Comparison of ENCODE assay signal across 8 cellular contexts in the genomic region with DNA sequence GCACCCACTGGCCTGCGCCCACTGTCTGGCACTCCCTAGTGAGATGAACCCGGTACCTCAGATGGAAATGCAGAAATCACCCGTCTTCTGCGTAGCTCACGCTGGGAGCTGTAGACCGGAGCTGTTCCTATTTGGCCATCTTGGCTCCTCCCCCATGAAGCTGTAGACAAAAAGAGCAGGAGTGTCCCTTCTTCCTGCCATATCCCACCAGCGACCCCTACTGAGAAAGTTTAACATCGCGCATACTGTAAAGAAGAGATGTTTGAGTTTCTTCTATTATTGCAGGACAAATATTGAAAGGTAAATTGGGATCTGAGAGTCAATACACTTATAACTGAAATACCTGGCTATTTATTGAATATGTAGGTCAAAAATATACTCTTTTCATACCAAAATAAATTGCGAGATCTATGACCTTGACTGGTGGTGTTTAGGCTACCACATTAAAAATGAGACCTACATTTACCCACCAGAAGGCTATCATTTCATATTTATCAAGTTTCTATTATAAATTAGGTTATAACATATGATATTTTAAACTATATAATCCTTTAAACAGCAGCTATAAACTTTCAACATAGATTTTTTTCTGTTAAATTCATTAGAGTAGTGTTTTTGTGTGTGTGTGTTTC.
DNase-seq lines count a peak whose midpoint lies in the region; ATAC-seq and TF ChIP-seq lines count a peak whose summit lies in the region.
"Had no signal": no experiment of that assay in that cellular context is flagged by ENCODE, and none has a peak within 500 bp of the region (broad histone marks: within the 10 kb centered on the region; RNA-seq: fewer than 3 reads in every experiment).

No MANE protein-coding gene starts in this region.

- H2AFZ ChIP-seq in PC-9 = no peak overlapping the region

- H3K4me1 ChIP-seq in HUES6 (ENCODE audit: control insufficient read depth, insufficient read depth, low read length) = no peaks in the 10 kb centered on the region
- H3K4me1 ChIP-seq in PC-9 (replicated peaks; ENCODE audit: insufficient read depth) = no peaks in the 10 kb centered on the region
- H3K4me1 ChIP-seq in stomach = no peaks in the 10 kb centered on the region

- H3K9me2 ChIP-seq in PC-9 (ENCODE audit: insufficient read depth) = no peaks in the 10 kb centered on the region

- H3K27me3 ChIP-seq in HUES6 (ENCODE audit: control insufficient read depth, insufficient read depth, low read length) = no peaks in the 10 kb centered on the region
- no peaks in the 10 kb centered on the region for H3K27me3 ChIP-seq in PC-9 (ENCODE audit: insufficient read depth, low read depth)
- H3K27me3 ChIP-seq in stomach = no peaks in the 10 kb centered on the region

- peak overlapping the region; percentile 51 for H3K9ac ChIP-seq in HUES6 (ENCODE audit: low read length)

- peaks cover 8 to 25% of the 10 kb centered on the region in 2 donors for H3K9me3 Mint-ChIP-seq in activated naive CD4-positive, alpha-beta T cell treated with anti-CD3 and anti-CD28 coated beads, Interleukin-2, amount 50 U/mL, for 72 hours

- H3K79me2 ChIP-seq in PC-9 (ENCODE audit: low read depth) = no peaks in the 10 kb centered on the region

- H3K4me3 ChIP-seq in HUES6 (ENCODE audit: low read depth, low read length) = peak overlapping the region; percentile 50
- H3K4me3 ChIP-seq in PC-9 = no peak overlapping the region
- peak overlapping the region in 3 of 4 donors; percentile 17 to 18 (median 18) for H3K4me3 ChIP-seq in stomach

- H3K36me3 ChIP-seq in HUES6 (ENCODE audit: control insufficient read depth, insufficient read depth, low read length) (peaks cover 4% of the 10 kb centered on the region; the same call in 1 of the 2 replicates), PC-9 (ENCODE audit: low read depth) (no peaks in the 10 kb centered on the region), stomach (no peaks in the 10 kb centered on the region)

- intact Hi-C loops in PC-9 (cut with micrococcal nuclease; ENCODE audit: unreplicated experiment) (loop anchor here (10.0 kb wide), 1 partner anchor 578 kb away; no protein-coding TSS in a partner anchor), stomach (cut with DNase I; ENCODE audit: low total_unique reads) (no loop called here)

- H3K27ac Mint-ChIP-seq in activated naive CD4-positive, alpha-beta T cell treated with anti-CD3 and anti-CD28 coated beads, Interleukin-2, amount 50 U/mL, for 72 hours = no peak overlapping the region
- H3K27ac Mint-ChIP-seq: dendritic cell treated with granulocyte-macrophage colony-stimulating factor and Interleukin-4, amounts not matched to agents 40 ng/mL and 50 ng/mL, for 4 days had no signal

- no peaks in the 10 kb centered on the region for H3K36me3 Mint-ChIP-seq in activated naive CD4-positive, alpha-beta T cell treated with anti-CD3 and anti-CD28 coated beads, Interleukin-2, amount 50 U/mL, for 72 hours

- H3K27ac ChIP-seq in HUES6 (ENCODE audit: low read depth, low read length) = no peak overlapping the region
- H3K27ac ChIP-seq in PC-9 = no peak overlapping the region
- no peak overlapping the region for H3K27ac ChIP-seq in stomach

- peak; percentile 49 to 64 for DNase-seq in PC-9
- DNase-seq in glomerular visceral epithelial cell (ENCODE audit: extremely low spot score) = peak; percentile 79
- peak; percentile 54 for DNase-seq in stomach
- DNase-seq in activated naive CD4-positive, alpha-beta T cell treated with anti-CD3 and anti-CD28 coated beads, Interleukin-2, amount 50 U/mL, for 72 hours (ENCODE audit: low spot score in 2 of 2) = no peak
- DNase-seq in effector CD8-positive, alpha-beta T cell (lab: John Stamatoyannopoulos, UW) = no peak

- TF ChIP-seq POLR2A in stomach (IDR thresholded peaks at IDR 0.05) = no peak

- BruUV-seq in PC-9 (replicated peaks; lab: Mats Ljungman, UMichigan) = no TSS peak

- H3K9me3 ChIP-seq in HUES6 (ENCODE audit: control insufficient read depth, insufficient read depth, low read depth, low read length) (peaks cover 14% of the 10 kb centered on the region), PC-9 (ENCODE audit: insufficient read depth, low read depth) (no peaks in the 10 kb centered on the region), stomach (peaks cover 0 to 4% (median 0%) of the 10 kb centered on the region in 4 donors)

- 40 to 68% (median 50%) methylated on average over 7 to 9 of the region's 10 CpGs for WGBS in stomach, 5 donors

- CTCF ChIA-PET in PC-9 (lab: Charles Lee) = no interaction called here

- no peak for TF ChIP-seq EP300 in stomach (IDR thresholded peaks at IDR 0.05)

- POLR2A ChIA-PET in PC-9 (lab: Charles Lee; ENCODE audit: unreplicated experiment) = interaction anchor here (0.6 kb wide), 1 partner anchor 1725 kb away, joined by 3 read pairs; no protein-coding TSS in a partner anchor

- H3K4me2 ChIP-seq in PC-9 = no peak overlapping the region

- H4K20me1 ChIP-seq in PC-9 (ENCODE audit: insufficient read depth) = no peaks in the 10 kb centered on the region

- no peaks in the 10 kb centered on the region for H3F3A ChIP-seq in PC-9 (ENCODE audit: insufficient read depth, low read depth)

- no peak for ATAC-seq in activated naive CD4-positive, alpha-beta T cell treated with anti-CD3 and anti-CD28 coated beads, Interleukin-2, amount 50 U/mL, for 72 hours
- no peak for ATAC-seq in HG03442 (IDR thresholded peaks at IDR 0.05; ENCODE audit: unreplicated experiment)

- TF ChIP-seq CTCF in PC-9 (conservative IDR thresholded peaks at IDR 0.05) (peak; percentile 40; the same call in 1 of the 2 replicates), stomach (IDR thresholded peaks at IDR 0.05) (peak in 3 of 7 experiments; percentile 15 to 52 (median 28))

Comparison
In these comparisons a context has a peak if more than half of its experiments do, and no peak if none do; other contexts are left out.
1. DNase-seq: peak in PC-9 (2 of 2), glomerular visceral epithelial cell (single experiment) and stomach (single experiment); none in activated naive CD4-positive, alpha-beta T cell treated with anti-CD3 and anti-CD28 coated beads, Interleukin-2, amount 50 U/mL, for 72 hours (0 of 2) and effector CD8-positive, alpha-beta T cell (single experiment).